ENCODE assay signal across 29 cellular contexts in genomic region chr13:33994198-33994597, GRCh38.
DNase-seq lines count a peak whose midpoint lies in the region; ATAC-seq and TF ChIP-seq lines count a peak whose summit lies in the region.
"Had no signal": no experiment of that assay in that cellular context is flagged by ENCODE, and none has a peak within 500 bp of the region (broad histone marks: within the 10 kb centered on the region; RNA-seq: fewer than 3 reads in every experiment).

No MANE protein-coding gene starts in this region.

- peaks cover 0 to 2% (median 1%) of the 10 kb centered on the region in 3 donors for H3K27me3 Mint-ChIP-seq in immature natural killer cell (ENCODE audit: low read depth in 3 of 3)
- H3K27me3 Mint-ChIP-seq: activated CD8-positive, alpha-beta memory T cell treated with anti-CD3 and anti-CD28 coated beads, Interleukin-2, amount 10 ng/mL, durations not matched to agents 7 days and 5 days; activated naive CD4-positive, alpha-beta T cell treated with anti-CD3 and anti-CD28 coated beads, Interleukin-2, amount 50 U/mL, for 24 hours; dendritic cell treated with granulocyte-macrophage colony-stimulating factor and Interleukin-4, amounts not matched to agents 40 ng/mL and 50 ng/mL, for 4 days; stimulated activated naive B cell treated with anti-CD40 and anti-IgM and Interleukin-4, amounts not matched to agents 10 μg/mL and 1 μg/mL and 100 μg/mL, for 72 hours had no signal

- ATAC-seq in GM18511 (IDR thresholded peaks at IDR 0.05; ENCODE audit: unreplicated experiment) = peak; percentile 70
- ATAC-seq in GM19324 (IDR thresholded peaks at IDR 0.05; ENCODE audit: low FRiP score, unreplicated experiment) = peak; percentile 64
- ATAC-seq in HG02588 (IDR thresholded peaks at IDR 0.05; ENCODE audit: unreplicated experiment) = peak; percentile 72
- peak; percentile 80 for ATAC-seq in HG03280 (IDR thresholded peaks at IDR 0.05; ENCODE audit: unreplicated experiment)
- ATAC-seq: activated CD8-positive, alpha-beta memory T cell treated with anti-CD3 and anti-CD28 coated beads, Interleukin-2, amount 10 ng/mL, durations not matched to agents 7 days and 5 days; GM23338; stimulated activated naive B cell treated with anti-CD40 and anti-IgM and Interleukin-4, amounts not matched to agents 10 μg/mL and 1 μg/mL and 100 μg/mL, for 72 hours had no signal

- DNase-seq in immature natural killer cell (no peak), COR-L47 (lab: John Stamatoyannopoulos, UW) (no peak), NCI-H187 (lab: John Stamatoyannopoulos, UW) (no peak), prostate gland (ENCODE audit: low spot score) (no peak)
- DNase-seq: ACHN; activated CD4-positive, alpha-beta T cell treated with anti-CD3 and anti-CD28 coated beads for 48 hours; activated CD8-positive, alpha-beta memory T cell treated with anti-CD3 and anti-CD28 coated beads, Interleukin-2, amount 10 ng/mL, durations not matched to agents 7 days and 5 days; caudate nucleus; Karpas-422; mesenchymal stem cell; NCI-H1048; NCI-H446; nucleus accumbens; small intestine; stimulated activated CD4-positive, alpha-beta T cell treated with anti-CD3 and anti-CD28 coated beads, Interleukin-2, amount 100 ng/mL, for 24 hours; stimulated activated naive B cell treated with anti-CD40 and anti-IgM and Interleukin-4, amounts not matched to agents 10 μg/mL and 1 μg/mL and 100 μg/mL, for 72 hours had no signal

- intact Hi-C loops in prostate gland (cut with DNase I) = no loop called here

- 88% methylated on average over 3 of the region's 3 CpGs for WGBS in prostate gland

- no peaks in the 10 kb centered on the region for H3K36me3 ChIP-seq in prostate gland
- H3K36me3 ChIP-seq: ascending aorta, SJSA1, thoracic aorta, vagina had no signal

- no peak overlapping the region for H3K4me3 Mint-ChIP-seq in immature natural killer cell
- H3K4me3 Mint-ChIP-seq: activated CD8-positive, alpha-beta memory T cell treated with anti-CD3 and anti-CD28 coated beads, Interleukin-2, amount 10 ng/mL, durations not matched to agents 7 days and 5 days; activated naive CD4-positive, alpha-beta T cell treated with anti-CD3 and anti-CD28 coated beads, Interleukin-2, amount 50 U/mL, for 24 hours; activated T-helper 1 cell treated with anti-CD3 and anti-CD28 coated beads, Interleukin-12 subunit alpha, Interleukin-12 subunit beta, Interleukin-2, Interleukin-4 antibody, amounts not matched to agents 30 ng/mL and 10 ng/mL and 1 ng/mL, durations not matched to agents 14 hours and 24 hours and 36 hours; dendritic cell treated with granulocyte-macrophage colony-stimulating factor and Interleukin-4, amounts not matched to agents 40 ng/mL and 50 ng/mL, for 4 days; GM23338; stimulated activated naive B cell treated with anti-CD40 and anti-IgM and Interleukin-4, amounts not matched to agents 10 μg/mL and 1 μg/mL and 100 μg/mL, for 72 hours had no signal

- TF ChIP-seq CTCF in prostate gland (IDR thresholded peaks at IDR 0.05) = no peak

- H3K27ac Mint-ChIP-seq in immature natural killer cell = no peak overlapping the region
- H3K27ac Mint-ChIP-seq: activated CD8-positive, alpha-beta memory T cell treated with anti-CD3 and anti-CD28 coated beads, Interleukin-2, amount 10 ng/mL, durations not matched to agents 7 days and 5 days; activated naive CD4-positive, alpha-beta T cell treated with anti-CD3 and anti-CD28 coated beads, Interleukin-2, amount 50 U/mL, for 24 hours; activated T-helper 1 cell treated with anti-CD3 and anti-CD28 coated beads, Interleukin-12 subunit alpha, Interleukin-12 subunit beta, Interleukin-2, Interleukin-4 antibody, amounts not matched to agents 30 ng/mL and 10 ng/mL and 1 ng/mL, durations not matched to agents 14 hours and 24 hours and 36 hours; dendritic cell treated with granulocyte-macrophage colony-stimulating factor and Interleukin-4, amounts not matched to agents 40 ng/mL and 50 ng/mL, for 4 days; GM23338; stimulated activated naive B cell treated with anti-CD40 and anti-IgM and Interleukin-4, amounts not matched to agents 10 μg/mL and 1 μg/mL and 100 μg/mL, for 72 hours had no signal

- H3K36me3 Mint-ChIP-seq in immature natural killer cell = no peaks in the 10 kb centered on the region
- H3K36me3 Mint-ChIP-seq: activated CD8-positive, alpha-beta memory T cell treated with anti-CD3 and anti-CD28 coated beads, Interleukin-2, amount 10 ng/mL, durations not matched to agents 7 days and 5 days; activated naive CD4-positive, alpha-beta T cell treated with anti-CD3 and anti-CD28 coated beads, Interleukin-2, amount 50 U/mL, for 24 hours; stimulated activated naive B cell treated with anti-CD40 and anti-IgM and Interleukin-4, amounts not matched to agents 10 μg/mL and 1 μg/mL and 100 μg/mL, for 72 hours had no signal

- no peak for TF ChIP-seq POLR2A in prostate gland (IDR thresholded peaks at IDR 0.05)

- H3K4me1 ChIP-seq in prostate gland (replicated peaks) = no peaks in the 10 kb centered on the region
- H3K4me1 ChIP-seq: vagina had no signal

- H3K4me3 ChIP-seq in prostate gland = no peak overlapping the region
- H3K4me3 ChIP-seq: ascending aorta, GM23338, SJSA1, thoracic aorta, vagina had no signal

- H3K9me3 Mint-ChIP-seq in immature natural killer cell = peaks cover 0 to 19% (median 2%) of the 10 kb centered on the region in 6 donors
- H3K9me3 Mint-ChIP-seq: activated T-helper 1 cell treated with anti-CD3 and anti-CD28 coated beads, Interleukin-12 subunit alpha, Interleukin-12 subunit beta, Interleukin-2, Interleukin-4 antibody, amounts not matched to agents 30 ng/mL and 10 ng/mL and 1 ng/mL, durations not matched to agents 14 hours and 24 hours and 36 hours; GM23338; stimulated activated naive B cell treated with anti-CD40 and anti-IgM and Interleukin-4, amounts not matched to agents 10 μg/mL and 1 μg/mL and 100 μg/mL, for 72 hours had no signal

- no peak overlapping the region for H3K27ac ChIP-seq in prostate gland
- H3K27ac ChIP-seq: ascending aorta, C4-2B, SJSA1, thoracic aorta, vagina had no signal

- H3K9me3 ChIP-seq in prostate gland = no peaks in the 10 kb centered on the region
- H3K9me3 ChIP-seq: ascending aorta, SJSA1, thoracic aorta, vagina had no signal

- H3K27me3 ChIP-seq in prostate gland (replicated peaks; ENCODE audit: insufficient read depth) = no peaks in the 10 kb centered on the region
- H3K27me3 ChIP-seq: ascending aorta, SJSA1, vagina had no signal

- no peaks in the 10 kb centered on the region for H3K4me1 Mint-ChIP-seq in immature natural killer cell
- H3K4me1 Mint-ChIP-seq: activated CD8-positive, alpha-beta memory T cell treated with anti-CD3 and anti-CD28 coated beads, Interleukin-2, amount 10 ng/mL, durations not matched to agents 7 days and 5 days; activated naive CD4-positive, alpha-beta T cell treated with anti-CD3 and anti-CD28 coated beads, Interleukin-2, amount 50 U/mL, for 24 hours; GM23338 had no signal
